ENCODE assay signal across 17 cellular contexts in genomic region chr7:94561841-94562514, GRCh38. TPM values are rescaled to one million over a fixed set of nuclear protein-coding genes. Genes with fewer than 3 reads are reported as not detected.
DNase-seq lines count a peak whose midpoint lies in the region; ATAC-seq, FAIRE-seq and TF ChIP-seq lines count a peak whose summit lies in the region.
"Had no signal": no experiment of that assay in that cellular context is flagged by ENCODE, and none has a peak within 500 bp of the region (broad histone marks: within the 10 kb centered on the region; RNA-seq: fewer than 3 reads in every experiment).

No MANE protein-coding gene starts in this region.

- no peak overlapping the region for H2BK120ac ChIP-seq in IMR-90 (ENCODE audit: low read depth, low read length)

- H3K79me1 ChIP-seq in IMR-90 (ENCODE audit: low read depth in 1 of 2, low read length in 2 of 2), result no peaks in the 10 kb centered on the region

- no peak overlapping the region for H3K56ac ChIP-seq in IMR-90 (ENCODE audit: extremely low read depth, insufficient read depth, low read length)

- DNase-seq in BJ (ENCODE audit: low read depth) (peak; percentile 5), IMR-90 (peak; percentile 62), bronchial epithelial cell (ENCODE audit: low read depth) (peak; percentile 25), kidney tubule cell (ENCODE audit: low spot score) (peak; percentile 37), pons (ENCODE audit: low spot score) (no peak), left ventricle myocardium inferior (no peak)
- DNase-seq: activated CD8-positive, alpha-beta T cell treated with anti-CD3 and anti-CD28 coated beads for 36 hours; activated naive CD8-positive, alpha-beta T cell treated with anti-CD3 and anti-CD28 coated beads, Interleukin-2, amount 10 ng/mL, durations not matched to agents 7 days and 5 days; central memory CD4-positive, alpha-beta T cell; effector memory CD8-positive, alpha-beta T cell; MV-4-11 had no signal

- in situ Hi-C loops in IMR-90 (cut with MboI; ENCODE audit: low sequenced_read_pairs), result no loop called here

- no peak overlapping the region for H3K9ac ChIP-seq in IMR-90 (ENCODE audit: low read depth, low read length)

- H2BK20ac ChIP-seq in IMR-90 (ENCODE audit: low read depth, low read length), result no peak overlapping the region

- POLR2A ChIA-PET in BJ (lab: Charles Lee), result no interaction called here
- POLR2A ChIA-PET in IMR-90 (lab: Charles Lee; ENCODE audit: unreplicated experiment), result no interaction called here

- H2AK5ac ChIP-seq in IMR-90 (ENCODE audit: low read depth, low read length), result no peak overlapping the region

- peak overlapping the region; percentile 44; the same call in 1 of the 2 replicates for H3K4me2 ChIP-seq in IMR-90 (ENCODE audit: low read depth, low read length)

- FAIRE-seq in bronchial epithelial cell (lab: Jason Lieb, UNC), result no peak

- no peaks in the 10 kb centered on the region for H4K20me1 ChIP-seq in IMR-90 (ENCODE audit: insufficient read depth, low read length)

- no peak overlapping the region for H3K14ac ChIP-seq in IMR-90 (replicated peaks; ENCODE audit: low read depth, low read length)

- H4K5ac ChIP-seq in IMR-90 (ENCODE audit: low read depth, low read length), result no peak overlapping the region

- TF ChIP-seq CTCF in BJ (IDR thresholded peaks at IDR 0.05; ENCODE audit: insufficient read depth, low read depth, low read length) (no peak), IMR-90 (conservative IDR thresholded peaks at IDR 0.05; ENCODE audit: low read depth, low read length) (no peak), bronchial epithelial cell (IDR thresholded peaks at IDR 0.05; ENCODE audit: insufficient read depth, low read length, severe bottlenecking) (no peak), left ventricle myocardium inferior (IDR thresholded peaks at IDR 0.05; ENCODE audit: borderline replicate concordance) (no peak)

- no peak overlapping the region for H2BK5ac ChIP-seq in IMR-90 (ENCODE audit: low read depth, low read length, poor library complexity, severe bottlenecking)

- no peak overlapping the region for H2BK15ac ChIP-seq in IMR-90 (ENCODE audit: low read depth, low read length)

- H3K4me1 ChIP-seq in IMR-90 (ENCODE audit: control insufficient read depth, insufficient read depth, low read length) (peaks cover 1% of the 10 kb centered on the region; the same call in 1 of the 2 replicates), left ventricle myocardium inferior (no peaks in the 10 kb centered on the region)

- no CpG with 5 or more reads among the region's 2 CpGs for WGBS in IMR-90 (ENCODE audit: extremely low coverage in 2 of 2, insufficient read length in 1 of 2), 2 experiments

- H3K9me1 ChIP-seq in IMR-90 (ENCODE audit: insufficient read depth, low read length), result no peaks in the 10 kb centered on the region; the same call in 1 of the 2 replicates

- no peak overlapping the region for H3K18ac ChIP-seq in IMR-90 (ENCODE audit: low read depth, low read length)

- H2AFZ ChIP-seq in IMR-90 (replicated peaks; ENCODE audit: low read length, poor library complexity), result no peak overlapping the region

- intact Hi-C loops in IMR-90 (cut with micrococcal nuclease) (no loop called here), left ventricle myocardium inferior (cut with micrococcal nuclease) (no loop called here)

- H4K8ac ChIP-seq in IMR-90 (ENCODE audit: low read depth in 2 of 2, low read length in 2 of 2), result no peak overlapping the region

- no peak for TF ChIP-seq POLR2A in IMR-90 (IDR thresholded peaks at IDR 0.05; ENCODE audit: low read depth, low read length)

- CTCF ChIA-PET in BJ (lab: Yijun Ruan, JAX), result interaction anchor here (0.6 to 1.0 kb wide), 2 partner anchors 78 to 113 kb away, joined by 3 read pairs; no protein-coding TSS in a partner anchor
- CTCF ChIA-PET in IMR-90 (lab: Yijun Ruan, JAX), result interaction anchor here (0.7 to 1.0 kb wide), 2 partner anchors 21 to 23 kb away, joined by 3 read pairs; no protein-coding TSS in a partner anchor

- dilution Hi-C loops in IMR-90 (cut with HindIII; ENCODE audit: low sequenced_read_pairs, unreplicated experiment), result no loop called here

- H3K4ac ChIP-seq in IMR-90 (ENCODE audit: low read depth, low read length), result no peak overlapping the region

- peak; percentile 73 for ATAC-seq in IMR-90 (ENCODE audit: low read depth)
- ATAC-seq in HG03175 (IDR thresholded peaks at IDR 0.05; ENCODE audit: unreplicated experiment), result no peak
- ATAC-seq in GM21390 (IDR thresholded peaks at IDR 0.05; ENCODE audit: unreplicated experiment), result no peak
- ATAC-seq: activated CD8-positive, alpha-beta T cell treated with anti-CD3 and anti-CD28 coated beads for 36 hours; effector memory CD8-positive, alpha-beta T cell; gastroesophageal sphincter; HCT116; Panc1 had no signal

- no peak overlapping the region for H4K91ac ChIP-seq in IMR-90 (ENCODE audit: insufficient read depth, low read depth, low read length)

- TF ChIP-seq RAD21 in IMR-90 (IDR thresholded peaks at IDR 0.05; ENCODE audit: low read length), result no peak

- H3K23ac ChIP-seq in IMR-90 (ENCODE audit: low read depth, low read length), result no peak overlapping the region

- H3K4me3 ChIP-seq in BJ (ENCODE audit: low read depth, low read length) (no peak overlapping the region), IMR-90 (ENCODE audit: insufficient read depth, low read depth, low read length) (no peak overlapping the region), bronchial epithelial cell (ENCODE audit: low read depth, low read length) (no peak overlapping the region), left ventricle myocardium inferior (no peak overlapping the region)
- H3K4me3 ChIP-seq: gastroesophageal sphincter had no signal

- H3K36me3 ChIP-seq in BJ (ENCODE audit: control insufficient read depth, insufficient read depth, low read length) (no peaks in the 10 kb centered on the region), IMR-90 (ENCODE audit: control insufficient read depth, insufficient read depth, low read length) (no peaks in the 10 kb centered on the region), bronchial epithelial cell (ENCODE audit: control insufficient read depth, insufficient read depth, low read length) (no peaks in the 10 kb centered on the region), left ventricle myocardium inferior (peaks cover 22% of the 10 kb centered on the region)

- H3K9me3 ChIP-seq in IMR-90 (ENCODE audit: control insufficient read depth, insufficient read depth, low read length), result no peaks in the 10 kb centered on the region
- H3K9me3 ChIP-seq in left ventricle myocardium inferior (replicated peaks), result no peaks in the 10 kb centered on the region
- H3K9me3 ChIP-seq: gastroesophageal sphincter had no signal

- H2AK9ac ChIP-seq in IMR-90 (replicated peaks; ENCODE audit: low read depth, low read length, poor library complexity), result no peak overlapping the region

- H3K27me3 ChIP-seq in BJ (ENCODE audit: control insufficient read depth, insufficient read depth, low read length) (no peaks in the 10 kb centered on the region), IMR-90 (ENCODE audit: control insufficient read depth, insufficient read depth, low read length) (no peaks in the 10 kb centered on the region), bronchial epithelial cell (ENCODE audit: control insufficient read depth, insufficient read depth, low read length) (no peaks in the 10 kb centered on the region), left ventricle myocardium inferior (ENCODE audit: low read depth) (no peaks in the 10 kb centered on the region)
- H3K27me3 ChIP-seq: gastroesophageal sphincter had no signal

- H3K27ac ChIP-seq in IMR-90 (ENCODE audit: insufficient read depth, low read length) (no peak overlapping the region), left ventricle myocardium inferior (replicated peaks) (no peak overlapping the region)
- H3K27ac ChIP-seq: gastroesophageal sphincter, VCaP had no signal

- BruUV-seq in IMR-90 (replicated peaks; lab: Mats Ljungman, UMichigan), result no TSS peak

TF ChIP-seq in IMR-90, 13 proteins besides CTCF, POLR2A, EP300 and RAD21:
- no peak for TF ChIP-seq USF2 (IDR thresholded peaks at IDR 0.05; ENCODE audit: low read depth, low read length)
- TF ChIP-seq MAFK (IDR thresholded peaks at IDR 0.05; ENCODE audit: low read depth, low read length), result no peak
- no peak for TF ChIP-seq NFE2L2 (IDR thresholded peaks at IDR 0.05; ENCODE audit: low read depth, low read length)
- TF ChIP-seq CEBPB (IDR thresholded peaks at IDR 0.05; ENCODE audit: low read depth, low read length), result peak; percentile 80
TF ChIP-seq in IMR-90: peak in this region for 1.

RNA-seq across cellular contexts. Expression of gene CASD1, which starts 52.4 kb away (rescaled TPM):
- polyA plus RNA-seq in BJ (2011; rRNA removed), result 4.2 and 7.9 TPM in 2 replicates
- 4.2 and 5.9 TPM in 2 replicates for polyA minus RNA-seq in BJ (2011; rRNA and poly(A)+ RNA removed)
- total RNA-seq in IMR-90 (2012; rRNA removed), result 4.5 and 11.9 TPM in 2 replicates
- 2.7 and 4.0 TPM in 2 replicates for polyA plus RNA-seq in IMR-90 (2012; rRNA removed)
- polyA plus RNA-seq in IMR-90 (2012; cell fraction: cytosol; rRNA removed), result 0.46 and 0.47 TPM in 2 replicates
- polyA plus RNA-seq in IMR-90 (2012; cell fraction: nucleus; rRNA removed; ENCODE audit: low replicate concordance), result 1.7 and 6.7 TPM in 2 replicates
- total RNA-seq in bronchial epithelial cell, result 8.7 and 8.8 TPM in 2 replicates
- total RNA-seq in left ventricle myocardium inferior, result 19.2 TPM

Comparison
In these comparisons a context has a peak if more than half of its experiments do, and no peak if none do; other contexts are left out.
1. DNase-seq: peak in BJ (single experiment), IMR-90 (single experiment), bronchial epithelial cell (single experiment) and kidney tubule cell (single experiment); none in pons (single experiment) and left ventricle myocardium inferior (single experiment).